8 cellular contexts compared by ENCODE assay signal in genomic region chr16:74695450-74696422, GRCh38. TPM values are rescaled to one million over a fixed set of nuclear protein-coding genes. Genes with fewer than 3 reads are reported as not detected.
DNase-seq lines count a peak whose midpoint lies in the region; ATAC-seq and TF ChIP-seq lines count a peak whose summit lies in the region.

No MANE protein-coding gene starts in this region.

- peaks cover 8% of the 10 kb centered on the region for H3K36me3 ChIP-seq in GM06990 (ENCODE audit: control insufficient read depth, insufficient read depth, low read length)
- peaks cover 0 to 12% of the 10 kb centered on the region in 2 experiments; a peak in 1 of 4 replicates for H3K36me3 ChIP-seq in HCT116 (ENCODE audit: control insufficient read depth in 1 of 2, insufficient read depth in 2 of 2, low read length in 2 of 2)
- H3K36me3 ChIP-seq in MG63, result peaks cover 2% of the 10 kb centered on the region; the same call in 1 of the 2 replicates

- ATAC-seq in HCT116, result peak; percentile 90

- CTCF ChIA-PET in HCT116 (lab: Charles Lee), result interaction anchor here (1.5 kb wide), 1 partner anchor 167 kb away, joined by 4 read pairs; no protein-coding TSS in a partner anchor

- TF ChIP-seq CTCF in GM06990 (IDR thresholded peaks at IDR 0.05; ENCODE audit: insufficient read depth, low read length, poor library complexity, severe bottlenecking) (no peak), HCT116 (IDR thresholded peaks at IDR 0.05 in 2 of 3, conservative IDR thresholded peaks at IDR 0.05 in 1 of 3; ENCODE audit: borderline replicate concordance in 1 of 3, insufficient read depth in 1 of 3, low read depth in 2 of 3, low read length in 2 of 3) (no peak), type B pancreatic cell (conservative IDR thresholded peaks at IDR 0.05) (no peak)

- peak overlapping the region; percentile 13 for H2AFZ ChIP-seq in HCT116 (ENCODE audit: low read depth, low read length, poor library complexity, severe bottlenecking)

- H3K9me3 ChIP-seq in HCT116 (ENCODE audit: control insufficient read depth in 1 of 2, insufficient read depth in 1 of 2, low read depth in 1 of 2, low read length in 2 of 2) (no peaks in the 10 kb centered on the region), MG63 (no peaks in the 10 kb centered on the region)

- no peaks in the 10 kb centered on the region for H3K9me3 Mint-ChIP-seq in type B pancreatic cell

- peak; percentile 43 for TF ChIP-seq POLR2A in HCT116 (IDR thresholded peaks at IDR 0.05; ENCODE audit: borderline replicate concordance, extremely low read depth, insufficient read depth, insufficient read length)

- peak overlapping the region; percentile 92 for H3K4me3 Mint-ChIP-seq in type B pancreatic cell

- peaks cover 6% of the 10 kb centered on the region for H3K4me1 Mint-ChIP-seq in type B pancreatic cell (ENCODE audit: unreplicated experiment)

- peaks cover 22% of the 10 kb centered on the region for H3K27me3 Mint-ChIP-seq in type B pancreatic cell

- no peak for TF ChIP-seq RAD21 in HCT116 (IDR thresholded peaks at IDR 0.05; ENCODE audit: low read depth)

- H3K27ac Mint-ChIP-seq in type B pancreatic cell, result peak overlapping the region; percentile 80

- H3K27ac ChIP-seq in HCT116 (ENCODE audit: low read depth, low read length), result no peak overlapping the region

- H3K4me2 ChIP-seq in HCT116 (ENCODE audit: low read length), result peak overlapping the region; percentile 78

- H3K4me1 ChIP-seq in HCT116 (ENCODE audit: control insufficient read depth in 1 of 2, insufficient read depth in 2 of 2, low read length in 2 of 2), result peaks cover 0 to 14% of the 10 kb centered on the region in 2 experiments; a peak in 2 of 4 replicates

- H3K9me2 ChIP-seq in HCT116 (ENCODE audit: insufficient read depth), result no peaks in the 10 kb centered on the region

- peak overlapping the region; percentile 27 for H3K9ac ChIP-seq in HCT116 (ENCODE audit: low read length)

- DNase-seq in GM06990 (ENCODE audit: extremely low read depth, insufficient read length) (peak; percentile 71), HCT116 (ENCODE audit: low read depth, low spot score) (peak; percentile 88), MG63 (peak; percentile 78), SIG-M5 treated with dmso at 0.1 percent for 504 hours (lab: John Stamatoyannopoulos, UW; ENCODE audit: unreplicated experiment) (peak; percentile 96), glomerular visceral epithelial cell (ENCODE audit: extremely low spot score) (peak; percentile 59), nucleus accumbens (lab: John Stamatoyannopoulos, UW) (peak in 52 of 56 donors; percentile 31 to 93 (median 78)), type B pancreatic cell (ENCODE audit: extremely low spot score, unreplicated experiment) (no peak)
- DNase-seq in activated naive CD4-positive, alpha-beta T cell treated with anti-CD3 and anti-CD28 coated beads, Interleukin-2, amount 50 U/mL, for 16 hours, result peak; percentile 42

- H4K20me1 ChIP-seq in HCT116 (ENCODE audit: insufficient read depth), result no peaks in the 10 kb centered on the region

- H3K4me3 ChIP-seq in GM06990 (replicated peaks; ENCODE audit: low read depth, low read length) (peak overlapping the region; percentile 47), HCT116 (replicated peaks in 1 of 2; ENCODE audit: low read depth in 1 of 2, low read length in 2 of 2) (peak overlapping the region; percentile 36 to 53), MG63 (peak overlapping the region; percentile 41)

- H3K27me3 ChIP-seq in GM06990 (replicated peaks; ENCODE audit: control insufficient read depth, insufficient read depth, low read length) (no peaks in the 10 kb centered on the region), HCT116 (ENCODE audit: insufficient read depth, low read length) (no peaks in the 10 kb centered on the region), MG63 (no peaks in the 10 kb centered on the region)

- H3K36me3 Mint-ChIP-seq in type B pancreatic cell, result no peaks in the 10 kb centered on the region

- BruUV-seq in HCT116 (replicated peaks; lab: Mats Ljungman, UMichigan), result TSS peak; percentile 98

- H3K79me2 ChIP-seq in HCT116 (ENCODE audit: insufficient read depth, low read length), result no peaks in the 10 kb centered on the region; the same call in 1 of the 2 replicates

- intact Hi-C loops in HCT116 (cut with micrococcal nuclease), result no loop called here

- POLR2A ChIA-PET in HCT116 (lab: Charles Lee), result interaction anchor here (1.4 kb wide), 1 partner anchor 29 kb away, joined by 5 read pairs; the partner anchor contains the start of gene RFWD3

- RAD21 ChIA-PET in HCT116 (lab: Charles Lee; ENCODE audit: low non-redundant PET in 1 of 2, low total read pairs in 2 of 2, uncharacterized antibody in 2 of 2, unreplicated experiment in 2 of 2), result interaction anchor here in 1 of 2 experiments (0.5 kb wide), 1 partner anchor 172 kb away, joined by 4 read pairs; no protein-coding TSS in a partner anchor

TF ChIP-seq in HCT116, 20 proteins besides CTCF, POLR2A, EP300 and RAD21:
- TF ChIP-seq EGR1 (IDR thresholded peaks at IDR 0.05; ENCODE audit: low read depth) (no peak), POLR2AphosphoS5 (IDR thresholded peaks at IDR 0.05; ENCODE audit: low read depth, low read length) (peak; percentile 86), SP1 (IDR thresholded peaks at IDR 0.05; ENCODE audit: low read depth) (peak; percentile 93), CEBPB (IDR thresholded peaks at IDR 0.05; ENCODE audit: low read depth) (no peak), EZH2phosphoT487 (IDR thresholded peaks at IDR 0.05; ENCODE audit: borderline replicate concordance) (no peak), MAX (IDR thresholded peaks at IDR 0.05) (peak; percentile 65), SIN3A (IDR thresholded peaks at IDR 0.05; ENCODE audit: low read depth) (no peak), YY1 (IDR thresholded peaks at IDR 0.05; ENCODE audit: extremely low read depth, insufficient replicate concordance, low read depth, low read length) (peak; percentile 52), CBX3 (IDR thresholded peaks at IDR 0.05; ENCODE audit: low read depth) (no peak)

RNA-seq across cellular contexts. Expression of gene MLKL, which starts 4.9 kb away (rescaled TPM):
- total RNA-seq in HCT116 (2021; ENCODE audit: unreplicated experiment) (8.3 TPM), type B pancreatic cell (ENCODE audit: low replicate concordance) (0.58 and 2.8 TPM in 2 replicates)
- polyA plus RNA-seq in HCT116 (2012), result 4.8 and 6.3 TPM in 2 replicates
- total RNA-seq in MG63 (2014; rRNA removed; shearing (Covaris generic); ENCODE audit: low replicate concordance), result 2.8 and 8.3 TPM in 2 replicates

RNA-seq across cellular contexts. Expression of gene RFWD3, which starts 29.1 kb away (rescaled TPM):
- total RNA-seq in HCT116 (2021; ENCODE audit: unreplicated experiment), result 83.6 TPM
- polyA plus RNA-seq in HCT116 (2012), result 33.9 and 36.6 TPM in 2 replicates
- 17.4 and 20.2 TPM in 2 replicates for total RNA-seq in MG63 (2014; rRNA removed; shearing (Covaris generic); ENCODE audit: low replicate concordance)
- 35.2 and 51.8 TPM in 2 replicates for total RNA-seq in type B pancreatic cell (ENCODE audit: low replicate concordance)
